ENCODE assay signal across 19 cellular contexts in the genomic region with DNA sequence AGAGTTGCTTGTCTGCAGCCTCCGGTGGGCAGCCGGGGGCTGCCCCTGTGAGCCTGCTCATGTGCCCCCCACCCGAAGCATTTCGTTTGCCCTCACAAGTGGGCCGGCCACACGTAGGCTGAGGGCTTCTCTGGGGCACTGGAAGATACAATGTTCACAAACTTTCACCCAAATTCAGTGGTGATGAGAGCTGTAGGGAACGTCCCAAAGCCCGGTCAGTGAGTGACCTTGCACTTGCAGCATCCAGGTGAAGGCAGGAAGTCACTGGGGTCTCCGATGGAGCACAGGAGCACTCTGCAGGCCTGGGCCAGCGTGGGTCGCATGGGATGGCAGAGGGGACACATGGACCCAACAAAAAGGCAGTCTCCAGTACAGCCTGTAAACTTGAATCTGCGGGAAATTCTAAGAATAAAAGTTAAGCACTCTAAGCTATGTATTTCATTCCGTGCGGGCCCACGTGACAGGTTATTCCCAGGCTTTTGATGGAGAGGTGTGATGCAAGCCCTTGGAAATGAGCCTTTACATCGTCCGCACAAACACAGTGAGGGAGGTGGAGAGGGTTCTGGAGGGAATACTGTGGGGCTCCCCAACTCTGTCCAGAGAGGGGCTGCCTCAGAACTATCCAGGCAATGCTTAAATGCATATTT. TPM values are rescaled to one million over a fixed set of nuclear protein-coding genes. Genes with fewer than 3 reads are reported as not detected.
DNase-seq lines count a peak whose midpoint lies in the region; ATAC-seq, FAIRE-seq and TF ChIP-seq lines count a peak whose summit lies in the region.
"Had no signal": no experiment of that assay in that cellular context is flagged by ENCODE, and none has a peak within 500 bp of the region (broad histone marks: within the 10 kb centered on the region; RNA-seq: fewer than 3 reads in every experiment).

No MANE protein-coding gene starts in this region.

- H3K9me3 ChIP-seq in kidney (ENCODE audit: control insufficient read depth in 1 of 2, low read length in 2 of 2), result no peaks in the 10 kb centered on the region
- H3K9me3 ChIP-seq in neuronal stem cell (replicated peaks in 1 of 2; ENCODE audit: control insufficient read depth in 2 of 2, insufficient read depth in 1 of 2, low read depth in 1 of 2, low read length in 2 of 2), result no peaks in the 10 kb centered on the region
- H3K9me3 ChIP-seq in gastroesophageal sphincter, result no peaks in the 10 kb centered on the region
- H3K9me3 ChIP-seq in MG63, result no peaks in the 10 kb centered on the region
- H3K9me3 ChIP-seq: BLaER1 treated with 17β-estradiol and CSF1 and Interleukin-3, amounts not matched to agents 10 nM and 100 nM had no signal

- H3K9ac ChIP-seq in kidney (ENCODE audit: low read length in 2 of 2) (no peak overlapping the region), neuronal stem cell (ENCODE audit: low read depth, low read length, poor library complexity) (peak overlapping the region; percentile 30)
- H3K9ac ChIP-seq: BLaER1 treated with 17β-estradiol and CSF1 and Interleukin-3, amounts not matched to agents 10 nM and 100 nM; GM23248 had no signal

- no peak overlapping the region for H3K14ac ChIP-seq in neuronal stem cell (ENCODE audit: low read length)

- no peak for TF ChIP-seq POLR2A in gastroesophageal sphincter (IDR thresholded peaks at IDR 0.05)

- no peak overlapping the region for H2AK5ac ChIP-seq in neuronal stem cell (ENCODE audit: low read depth, low read length)

- H2AFZ ChIP-seq in neuronal stem cell (ENCODE audit: low read length), result no peak overlapping the region
- H2AFZ ChIP-seq: GM23248 had no signal

- no peak overlapping the region for H3K4ac ChIP-seq in neuronal stem cell (ENCODE audit: low read length)

- H3K27me3 ChIP-seq in neuronal stem cell (ENCODE audit: control insufficient read depth in 3 of 3, insufficient read depth in 3 of 3, low read depth in 1 of 3, low read length in 3 of 3), result peaks cover 0 to 10% (median 4%) of the 10 kb centered on the region in 3 experiments
- H3K27me3 ChIP-seq in gastroesophageal sphincter, result no peaks in the 10 kb centered on the region
- no peaks in the 10 kb centered on the region for H3K27me3 ChIP-seq in MG63
- H3K27me3 ChIP-seq: BLaER1 treated with 17β-estradiol and CSF1 and Interleukin-3, amounts not matched to agents 10 nM and 100 nM had no signal

- no peak overlapping the region for H2BK15ac ChIP-seq in neuronal stem cell (ENCODE audit: low read length)

- WGBS in neuronal stem cell (ENCODE audit: extremely low coverage in 2 of 2, insufficient read length in 2 of 2, insufficient replicate concordance in 1 of 2), 2 donors, result no CpG with 5 or more reads among the region's 17 CpGs
- 60 to 93% methylated on average over 3 of the region's 17 CpGs for WGBS in gastroesophageal sphincter (ENCODE audit: low coverage in 1 of 2), 2 donors

- H4K8ac ChIP-seq in neuronal stem cell (ENCODE audit: low read depth, low read length), result no peak overlapping the region

- H3K79me1 ChIP-seq in neuronal stem cell (ENCODE audit: low read depth, low read length), result no peaks in the 10 kb centered on the region

- no peak overlapping the region for H2BK12ac ChIP-seq in neuronal stem cell (ENCODE audit: low read length)

- ATAC-seq in left ventricle myocardium superior (no peak), gastroesophageal sphincter (no peak), HG03159 (IDR thresholded peaks at IDR 0.05; ENCODE audit: unreplicated experiment) (no peak)
- ATAC-seq: GM12878 had no signal

- H2BK120ac ChIP-seq in neuronal stem cell (ENCODE audit: low read depth, low read length), result no peak overlapping the region

- FAIRE-seq in kidney (lab: Jason Lieb, UNC), result no peak
- FAIRE-seq: GM12878, H54 had no signal

- H3K4me2 ChIP-seq in neuronal stem cell (ENCODE audit: insufficient read depth, low read length, poor library complexity, severe bottlenecking), result no peak overlapping the region
- H3K4me2 ChIP-seq: BLaER1 treated with 17β-estradiol and CSF1 and Interleukin-3, amounts not matched to agents 10 nM and 100 nM had no signal

- intact Hi-C loops in cardiac septum (cut with DNase I) (no loop called here), left ventricle myocardium superior (cut with micrococcal nuclease) (no loop called here), kidney (cut with DNase I) (loop anchor here (10.0 kb wide), 1 partner anchor 584 kb away; no protein-coding TSS in a partner anchor)

- H3K27ac ChIP-seq in kidney (ENCODE audit: low read depth in 2 of 2, low read length in 2 of 2) (no peak overlapping the region), neuronal stem cell (replicated peaks; ENCODE audit: low read length) (no peak overlapping the region), gastroesophageal sphincter (no peak overlapping the region)
- H3K27ac ChIP-seq: BLaER1 treated with 17β-estradiol and CSF1 and Interleukin-3, amounts not matched to agents 10 nM and 100 nM; GM23248 had no signal

- H2BK5ac ChIP-seq in neuronal stem cell (ENCODE audit: low read length), result no peak overlapping the region

- TF ChIP-seq CTCF in kidney (IDR thresholded peaks at IDR 0.05; ENCODE audit: borderline replicate concordance, extremely low read depth, insufficient read depth) (no peak), gastroesophageal sphincter (IDR thresholded peaks at IDR 0.05) (no peak)

- H3K36me3 ChIP-seq in kidney (ENCODE audit: control insufficient read depth in 1 of 2, insufficient read depth in 2 of 2, low read length in 2 of 2), result no peaks in the 10 kb centered on the region
- H3K36me3 ChIP-seq in neuronal stem cell (replicated peaks in 1 of 2; ENCODE audit: control insufficient read depth in 2 of 2, insufficient read depth in 2 of 2, low read length in 2 of 2), result no peaks in the 10 kb centered on the region
- H3K36me3 ChIP-seq in gastroesophageal sphincter, result no peaks in the 10 kb centered on the region
- H3K36me3 ChIP-seq in MG63, result no peaks in the 10 kb centered on the region
- H3K36me3 ChIP-seq: BLaER1 treated with 17β-estradiol and CSF1 and Interleukin-3, amounts not matched to agents 10 nM and 100 nM had no signal

- H3K23ac ChIP-seq in neuronal stem cell (ENCODE audit: low read depth, low read length, poor library complexity), result no peak overlapping the region

- H3K18ac ChIP-seq in neuronal stem cell (ENCODE audit: low read length), result no peak overlapping the region

- H3K4me1 ChIP-seq in kidney (ENCODE audit: control insufficient read depth in 1 of 2, insufficient read depth in 1 of 2, low read depth in 1 of 2, low read length in 2 of 2), result no peaks in the 10 kb centered on the region
- H3K4me1 ChIP-seq in neuronal stem cell (ENCODE audit: control insufficient read depth in 2 of 2, insufficient read depth in 1 of 2, low read depth in 1 of 2, low read length in 2 of 2), result no peaks in the 10 kb centered on the region
- H3K4me1 ChIP-seq in gastroesophageal sphincter, result no peaks in the 10 kb centered on the region
- H3K4me1 ChIP-seq: BLaER1 treated with 17β-estradiol and CSF1 and Interleukin-3, amounts not matched to agents 10 nM and 100 nM had no signal

- DNase-seq in cardiac septum (ENCODE audit: low spot score) (peak; percentile 59), left ventricle myocardium superior (no peak), kidney (peak; percentile 30), neuronal stem cell (ENCODE audit: low spot score) (no peak), NCI-H1105 treated with DMSO at 0.1 percent for 48 hours (lab: John Stamatoyannopoulos, UW) (no peak), MG63 (no peak)
- DNase-seq: ACHN; Calu3; CD4-positive, alpha-beta T cell; DMS 273 treated with DMSO at 0.1 percent for 48 hours; GM23248 had no signal

- H4K91ac ChIP-seq in neuronal stem cell (ENCODE audit: low read depth, low read length, poor library complexity), result no peak overlapping the region

- TF ChIP-seq EP300 in gastroesophageal sphincter (IDR thresholded peaks at IDR 0.05), result no peak

- H3K4me3 ChIP-seq in kidney (ENCODE audit: low read length in 2 of 2) (no peak overlapping the region), neuronal stem cell (ENCODE audit: low read length in 2 of 2) (no peak overlapping the region), gastroesophageal sphincter (no peak overlapping the region), MG63 (no peak overlapping the region)
- H3K4me3 ChIP-seq: BLaER1 treated with 17β-estradiol and CSF1 and Interleukin-3, amounts not matched to agents 10 nM and 100 nM; GM12878; GM23248 had no signal

RNA-seq across cellular contexts. Expression of a gene that starts 42.5 kb away (rescaled TPM):
- total RNA-seq in cardiac septum (not detected), left ventricle myocardium superior (not detected), kidney (not detected), gastroesophageal sphincter (10 to 100 TPM in 1 of 4 donors, 1 to 10 TPM in 3; 1.1 to 10.6 (median 6.1) TPM)
- polyA plus RNA-seq in kidney (ENCODE audit: insufficient read depth, low read depth, low replicate concordance), result not detected
- polyA plus RNA-seq in neuronal stem cell (2013, experiment 1 of 2), result not detected
- polyA plus RNA-seq in neuronal stem cell (2013, experiment 2 of 2), result not detected
- total RNA-seq in MG63 (2014; rRNA removed; shearing (Covaris generic); ENCODE audit: low replicate concordance), result not detected in 2 replicates
- total RNA-seq: A172; Calu3; CD4-positive, alpha-beta T cell; Daoy; GM12878; HT-29 had no signal
- polyA plus RNA-seq: GM12878 had no signal

RNA-seq across cellular contexts. Expression of a gene that starts 55.9 kb away (rescaled TPM):
- total RNA-seq in cardiac septum (19.9 TPM), left ventricle myocardium superior (16.3 TPM), kidney (27.9 TPM), gastroesophageal sphincter (10 to 100 TPM; 30.2 to 45.1 (median 37.8) TPM)
- polyA plus RNA-seq in kidney (ENCODE audit: insufficient read depth, low read depth, low replicate concordance), result 4.1 TPM
- polyA plus RNA-seq in neuronal stem cell (2013, experiment 1 of 2), result 13.5 TPM
- polyA plus RNA-seq in neuronal stem cell (2013, experiment 2 of 2), result 14.5 TPM
- total RNA-seq in MG63 (2014; rRNA removed; shearing (Covaris generic); ENCODE audit: low replicate concordance), result 8.4 and 12.6 TPM in 2 replicates

Comparison
In these comparisons a context has a peak if more than half of its experiments do, and no peak if none do; other contexts are left out.
1. DNase-seq: peak in cardiac septum (single experiment) and kidney (single experiment); none in left ventricle myocardium superior (single experiment), neuronal stem cell (single experiment), NCI-H1105 treated with DMSO at 0.1 percent for 48 hours (single experiment) and MG63 (single experiment).